Comparison of ENCODE assay signal across 8 cellular contexts in the genomic region with DNA sequence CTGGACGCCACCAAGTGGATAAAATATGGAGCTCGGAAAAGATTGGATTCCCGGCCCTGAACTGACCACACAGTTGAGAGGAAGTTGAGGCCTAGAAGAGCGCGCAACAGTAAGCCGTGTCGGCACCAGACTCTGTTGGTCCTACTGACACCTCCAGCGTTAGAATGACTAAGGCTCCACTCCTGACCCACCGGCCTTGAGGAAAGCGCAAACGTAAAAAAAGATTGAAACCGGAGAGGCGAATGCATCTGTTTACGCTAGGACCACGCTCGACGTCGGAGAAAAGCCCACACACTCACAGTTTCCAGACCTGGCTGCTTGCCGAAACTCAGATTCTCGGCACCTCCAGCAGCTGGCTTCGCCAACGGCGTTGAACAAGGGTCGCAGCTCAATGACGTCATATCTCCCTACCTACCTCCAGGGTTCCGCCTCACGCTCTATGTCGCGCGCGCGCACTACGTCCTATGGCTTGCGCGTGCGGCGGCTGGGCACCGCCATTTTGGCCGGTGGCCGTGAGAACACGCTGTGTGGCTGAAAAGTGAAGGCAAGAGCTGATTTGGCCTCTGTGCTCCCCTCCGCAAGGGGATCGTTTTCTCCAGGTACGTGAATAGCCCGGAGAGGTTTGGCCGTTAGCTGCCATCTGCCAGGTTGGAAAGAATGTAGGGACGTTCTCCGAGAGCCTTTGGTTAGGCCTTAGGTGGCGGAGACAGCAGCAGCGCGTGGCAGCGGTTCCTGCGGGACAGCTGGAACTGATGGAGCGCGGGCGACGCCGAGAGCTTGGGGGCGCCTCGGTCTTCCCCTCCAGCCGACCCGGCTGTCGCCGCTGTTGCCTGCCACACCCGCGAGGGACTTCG. TPM values are rescaled to one million over a fixed set of nuclear protein-coding genes. Genes with fewer than 3 reads are reported as not detected.
DNase-seq lines count a peak whose midpoint lies in the region; ATAC-seq and TF ChIP-seq lines count a peak whose summit lies in the region.

ABCE1 (plus strand) TSS at position 491 of the 854 bp plus-strand sequence. CDS start 6,102 bp downstream, outside the sequence.
A gene with protein sequence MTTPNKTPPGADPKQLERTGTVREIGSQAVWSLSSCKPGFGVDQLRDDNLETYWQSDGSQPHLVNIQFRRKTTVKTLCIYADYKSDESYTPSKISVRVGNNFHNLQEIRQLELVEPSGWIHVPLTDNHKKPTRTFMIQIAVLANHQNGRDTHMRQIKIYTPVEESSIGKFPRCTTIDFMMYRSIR (minus strand): TSS at position 376 of the 854 bp plus-strand sequence. CDS start 2,097 bp downstream, outside the sequence.

- no peaks in the 10 kb centered on the region for H3K27me3 Mint-ChIP-seq in T-helper 1 cell treated with Interleukin-12 subunit alpha and Interleukin-12 subunit beta and Interleukin-4 antibody, amounts not matched to agents 30 μg/mL and 1 μg/mL, for 36 hours (ENCODE audit: low read depth)
- no peaks in the 10 kb centered on the region for H3K27me3 Mint-ChIP-seq in progenitor cell of endocrine pancreas

- peaks cover 23% of the 10 kb centered on the region for H3K4me1 Mint-ChIP-seq in T-helper 1 cell treated with Interleukin-12 subunit alpha and Interleukin-12 subunit beta and Interleukin-4 antibody, amounts not matched to agents 30 μg/mL and 1 μg/mL, for 36 hours (ENCODE audit: low read depth)
- peaks cover 19% of the 10 kb centered on the region for H3K4me1 Mint-ChIP-seq in progenitor cell of endocrine pancreas (ENCODE audit: low read depth)

- no peak for TF ChIP-seq CTCF in progenitor cell of endocrine pancreas (IDR thresholded peaks at IDR 0.05; ENCODE audit: unreplicated experiment)

- peak; percentile 82 for ATAC-seq in HG02885 (IDR thresholded peaks at IDR 0.05; ENCODE audit: poor library complexity, unreplicated experiment)
- ATAC-seq in left cardiac atrium, result peak; percentile 98 to 99

- H3K27ac Mint-ChIP-seq in T-helper 1 cell treated with Interleukin-12 subunit alpha and Interleukin-12 subunit beta and Interleukin-4 antibody, amounts not matched to agents 30 μg/mL and 1 μg/mL, for 36 hours, result peak within 1 kb of the TSS; percentile 98
- peak within 1 kb of the TSS; percentile 99 for H3K27ac Mint-ChIP-seq in progenitor cell of endocrine pancreas

- DNase-seq in NCI-H1694 (lab: John Stamatoyannopoulos, UW) (peak; percentile 95), amniotic stem cell (lab: John Stamatoyannopoulos, UW) (peak; percentile 99), left cardiac atrium (peak; percentile 99), progenitor cell of endocrine pancreas (ENCODE audit: low spot score, unreplicated experiment) (peak; percentile 87), ureter (ENCODE audit: low spot score) (peak; percentile 96)

- H3K36me3 Mint-ChIP-seq in T-helper 1 cell treated with Interleukin-12 subunit alpha and Interleukin-12 subunit beta and Interleukin-4 antibody, amounts not matched to agents 30 μg/mL and 1 μg/mL, for 36 hours (ENCODE audit: low read depth), result peaks cover 26% of the 10 kb centered on the region
- peaks cover 24% of the 10 kb centered on the region for H3K36me3 Mint-ChIP-seq in progenitor cell of endocrine pancreas (ENCODE audit: insufficient read depth)

- peak within 1 kb of the TSS; percentile 96 for H3K4me3 Mint-ChIP-seq in T-helper 1 cell treated with Interleukin-12 subunit alpha and Interleukin-12 subunit beta and Interleukin-4 antibody, amounts not matched to agents 30 μg/mL and 1 μg/mL, for 36 hours
- H3K4me3 Mint-ChIP-seq in progenitor cell of endocrine pancreas (ENCODE audit: low read depth), result peak within 1 kb of the TSS; percentile 94

- peak; percentile 82 for TF ChIP-seq POLR2A in GM15510 (IDR thresholded peaks at IDR 0.05; ENCODE audit: borderline replicate concordance, extremely low read depth, insufficient read length)

- H3K9me3 Mint-ChIP-seq in T-helper 1 cell treated with Interleukin-12 subunit alpha and Interleukin-12 subunit beta and Interleukin-4 antibody, amounts not matched to agents 30 μg/mL and 1 μg/mL, for 36 hours, result peaks cover 19% of the 10 kb centered on the region
- H3K9me3 Mint-ChIP-seq in progenitor cell of endocrine pancreas (ENCODE audit: low read depth), result peaks cover 9% of the 10 kb centered on the region

- intact Hi-C loops in left cardiac atrium (cut with DNase I), result no loop called here

RNA-seq across cellular contexts. Expression of gene ABCE1, which starts in this region (rescaled TPM):
- total RNA-seq in left cardiac atrium (10 to 100 TPM; 31.5 to 55.0 TPM), progenitor cell of endocrine pancreas (53.6 and 59.3 TPM in 2 replicates), ureter (76.7 TPM)

RNA-seq across cellular contexts. Expression of the second gene that starts in this region (rescaled TPM):
- total RNA-seq in left cardiac atrium, result 10 to 100 TPM; 13.7 to 17.4 TPM
- 22.5 and 24.8 TPM in 2 replicates for total RNA-seq in progenitor cell of endocrine pancreas
- total RNA-seq in ureter, result 24.9 TPM

Comparison
In these comparisons a context has a peak if more than half of its experiments do, and no peak if none do; other contexts are left out.
1. Peak in every context shown above with its lines: DNase-seq and ATAC-seq.